ENCODE assay signal across 1 cellular context in the genomic region with DNA sequence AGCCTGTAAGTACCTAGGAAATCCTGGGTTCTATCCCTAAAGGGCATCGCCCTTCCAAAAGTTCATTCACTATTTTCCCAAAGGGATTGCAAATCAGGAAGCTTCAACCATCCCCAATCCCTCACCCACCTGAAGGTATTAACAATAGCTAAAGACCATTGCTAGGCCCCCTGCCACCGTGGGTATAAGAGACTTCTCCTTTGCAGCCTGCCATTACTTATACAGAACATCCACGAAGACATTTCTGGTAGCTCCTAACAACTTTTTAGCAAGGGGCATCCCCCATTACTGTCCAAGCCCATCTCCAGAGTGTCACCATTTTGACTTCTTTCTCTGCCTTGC.
TF ChIP-seq lines count a peak whose summit lies in the region.

No MANE protein-coding gene starts in this region.

TF ChIP-seq in K562, 482 proteins besides CTCF, POLR2A, EP300 and RAD21 (continued from another document):
- TF ChIP-seq, protein P1, sequence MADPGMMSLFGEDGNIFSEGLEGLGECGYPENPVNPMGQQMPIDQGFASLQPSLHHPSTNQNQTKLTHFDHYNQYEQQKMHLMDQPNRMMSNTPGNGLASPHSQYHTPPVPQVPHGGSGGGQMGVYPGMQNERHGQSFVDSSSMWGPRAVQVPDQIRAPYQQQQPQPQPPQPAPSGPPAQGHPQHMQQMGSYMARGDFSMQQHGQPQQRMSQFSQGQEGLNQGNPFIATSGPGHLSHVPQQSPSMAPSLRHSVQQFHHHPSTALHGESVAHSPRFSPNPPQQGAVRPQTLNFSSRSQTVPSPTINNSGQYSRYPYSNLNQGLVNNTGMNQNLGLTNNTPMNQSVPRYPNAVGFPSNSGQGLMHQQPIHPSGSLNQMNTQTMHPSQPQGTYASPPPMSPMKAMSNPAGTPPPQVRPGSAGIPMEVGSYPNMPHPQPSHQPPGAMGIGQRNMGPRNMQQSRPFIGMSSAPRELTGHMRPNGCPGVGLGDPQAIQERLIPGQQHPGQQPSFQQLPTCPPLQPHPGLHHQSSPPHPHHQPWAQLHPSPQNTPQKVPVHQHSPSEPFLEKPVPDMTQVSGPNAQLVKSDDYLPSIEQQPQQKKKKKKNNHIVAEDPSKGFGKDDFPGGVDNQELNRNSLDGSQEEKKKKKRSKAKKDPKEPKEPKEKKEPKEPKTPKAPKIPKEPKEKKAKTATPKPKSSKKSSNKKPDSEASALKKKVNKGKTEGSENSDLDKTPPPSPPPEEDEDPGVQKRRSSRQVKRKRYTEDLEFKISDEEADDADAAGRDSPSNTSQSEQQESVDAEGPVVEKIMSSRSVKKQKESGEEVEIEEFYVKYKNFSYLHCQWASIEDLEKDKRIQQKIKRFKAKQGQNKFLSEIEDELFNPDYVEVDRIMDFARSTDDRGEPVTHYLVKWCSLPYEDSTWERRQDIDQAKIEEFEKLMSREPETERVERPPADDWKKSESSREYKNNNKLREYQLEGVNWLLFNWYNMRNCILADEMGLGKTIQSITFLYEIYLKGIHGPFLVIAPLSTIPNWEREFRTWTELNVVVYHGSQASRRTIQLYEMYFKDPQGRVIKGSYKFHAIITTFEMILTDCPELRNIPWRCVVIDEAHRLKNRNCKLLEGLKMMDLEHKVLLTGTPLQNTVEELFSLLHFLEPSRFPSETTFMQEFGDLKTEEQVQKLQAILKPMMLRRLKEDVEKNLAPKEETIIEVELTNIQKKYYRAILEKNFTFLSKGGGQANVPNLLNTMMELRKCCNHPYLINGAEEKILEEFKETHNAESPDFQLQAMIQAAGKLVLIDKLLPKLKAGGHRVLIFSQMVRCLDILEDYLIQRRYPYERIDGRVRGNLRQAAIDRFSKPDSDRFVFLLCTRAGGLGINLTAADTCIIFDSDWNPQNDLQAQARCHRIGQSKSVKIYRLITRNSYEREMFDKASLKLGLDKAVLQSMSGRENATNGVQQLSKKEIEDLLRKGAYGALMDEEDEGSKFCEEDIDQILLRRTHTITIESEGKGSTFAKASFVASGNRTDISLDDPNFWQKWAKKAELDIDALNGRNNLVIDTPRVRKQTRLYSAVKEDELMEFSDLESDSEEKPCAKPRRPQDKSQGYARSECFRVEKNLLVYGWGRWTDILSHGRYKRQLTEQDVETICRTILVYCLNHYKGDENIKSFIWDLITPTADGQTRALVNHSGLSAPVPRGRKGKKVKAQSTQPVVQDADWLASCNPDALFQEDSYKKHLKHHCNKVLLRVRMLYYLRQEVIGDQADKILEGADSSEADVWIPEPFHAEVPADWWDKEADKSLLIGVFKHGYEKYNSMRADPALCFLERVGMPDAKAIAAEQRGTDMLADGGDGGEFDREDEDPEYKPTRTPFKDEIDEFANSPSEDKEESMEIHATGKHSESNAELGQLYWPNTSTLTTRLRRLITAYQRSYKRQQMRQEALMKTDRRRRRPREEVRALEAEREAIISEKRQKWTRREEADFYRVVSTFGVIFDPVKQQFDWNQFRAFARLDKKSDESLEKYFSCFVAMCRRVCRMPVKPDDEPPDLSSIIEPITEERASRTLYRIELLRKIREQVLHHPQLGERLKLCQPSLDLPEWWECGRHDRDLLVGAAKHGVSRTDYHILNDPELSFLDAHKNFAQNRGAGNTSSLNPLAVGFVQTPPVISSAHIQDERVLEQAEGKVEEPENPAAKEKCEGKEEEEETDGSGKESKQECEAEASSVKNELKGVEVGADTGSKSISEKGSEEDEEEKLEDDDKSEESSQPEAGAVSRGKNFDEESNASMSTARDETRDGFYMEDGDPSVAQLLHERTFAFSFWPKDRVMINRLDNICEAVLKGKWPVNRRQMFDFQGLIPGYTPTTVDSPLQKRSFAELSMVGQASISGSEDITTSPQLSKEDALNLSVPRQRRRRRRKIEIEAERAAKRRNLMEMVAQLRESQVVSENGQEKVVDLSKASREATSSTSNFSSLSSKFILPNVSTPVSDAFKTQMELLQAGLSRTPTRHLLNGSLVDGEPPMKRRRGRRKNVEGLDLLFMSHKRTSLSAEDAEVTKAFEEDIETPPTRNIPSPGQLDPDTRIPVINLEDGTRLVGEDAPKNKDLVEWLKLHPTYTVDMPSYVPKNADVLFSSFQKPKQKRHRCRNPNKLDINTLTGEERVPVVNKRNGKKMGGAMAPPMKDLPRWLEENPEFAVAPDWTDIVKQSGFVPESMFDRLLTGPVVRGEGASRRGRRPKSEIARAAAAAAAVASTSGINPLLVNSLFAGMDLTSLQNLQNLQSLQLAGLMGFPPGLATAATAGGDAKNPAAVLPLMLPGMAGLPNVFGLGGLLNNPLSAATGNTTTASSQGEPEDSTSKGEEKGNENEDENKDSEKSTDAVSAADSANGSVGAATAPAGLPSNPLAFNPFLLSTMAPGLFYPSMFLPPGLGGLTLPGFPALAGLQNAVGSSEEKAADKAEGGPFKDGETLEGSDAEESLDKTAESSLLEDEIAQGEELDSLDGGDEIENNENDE (IDR thresholded peaks at IDR 0.05; ENCODE audit: low read depth, low read length), result no peak
- TF ChIP-seq PHTF2 (CRISPR knock-in tag; IDR thresholded peaks at IDR 0.05) (no peak), GABPA (tag; conservative IDR thresholded peaks at IDR 0.05; ENCODE audit: low read depth) (peak; percentile 13), SAFB (IDR thresholded peaks at IDR 0.05; ENCODE audit: borderline replicate concordance, low read depth, low read length) (no peak), ZNF24 (IDR thresholded peaks at IDR 0.05) (no peak), SUPT5H (IDR thresholded peaks at IDR 0.05) (no peak), XRCC3 (IDR thresholded peaks at IDR 0.05) (no peak), ARID1B (IDR thresholded peaks at IDR 0.05) (no peak), IRF2 (CRISPR knock-in tag; IDR thresholded peaks at IDR 0.05) (no peak), MAFG (tag; conservative IDR thresholded peaks at IDR 0.05) (no peak), CHCHD3 (CRISPR knock-in tag; IDR thresholded peaks at IDR 0.05) (no peak), ZKSCAN3 (CRISPR knock-in tag; IDR thresholded peaks at IDR 0.05) (no peak), RHOXF2B (CRISPR knock-in tag; conservative IDR thresholded peaks at IDR 0.05) (0 out of 2 replicates have a peak, but pooled peaks have one; percentile 50), KLF10 (CRISPR knock-in tag; IDR thresholded peaks at IDR 0.05) (no peak), RAD51 (IDR thresholded peaks at IDR 0.05; ENCODE audit: borderline replicate concordance, low read depth) (no peak), PHF20 (IDR thresholded peaks at IDR 0.05; ENCODE audit: partially characterized antibody) (peak; percentile 14)
- TF ChIP-seq, protein P2, sequence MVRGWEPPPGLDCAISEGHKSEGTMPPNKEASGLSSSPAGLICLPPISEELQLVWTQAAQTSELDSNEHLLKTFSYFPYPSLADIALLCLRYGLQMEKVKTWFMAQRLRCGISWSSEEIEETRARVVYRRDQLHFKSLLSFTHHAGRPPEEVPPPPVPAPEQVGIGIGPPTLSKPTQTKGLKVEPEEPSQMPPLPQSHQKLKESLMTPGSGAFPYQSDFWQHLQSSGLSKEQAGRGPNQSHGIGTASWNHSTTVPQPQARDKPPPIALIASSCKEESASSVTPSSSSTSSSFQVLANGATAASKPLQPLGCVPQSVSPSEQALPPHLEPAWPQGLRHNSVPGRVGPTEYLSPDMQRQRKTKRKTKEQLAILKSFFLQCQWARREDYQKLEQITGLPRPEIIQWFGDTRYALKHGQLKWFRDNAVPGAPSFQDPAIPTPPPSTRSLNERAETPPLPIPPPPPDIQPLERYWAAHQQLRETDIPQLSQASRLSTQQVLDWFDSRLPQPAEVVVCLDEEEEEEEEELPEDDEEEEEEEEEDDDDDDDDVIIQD (CRISPR knock-in tag; IDR thresholded peaks at IDR 0.05), result no peak
- TF ChIP-seq, protein P3, sequence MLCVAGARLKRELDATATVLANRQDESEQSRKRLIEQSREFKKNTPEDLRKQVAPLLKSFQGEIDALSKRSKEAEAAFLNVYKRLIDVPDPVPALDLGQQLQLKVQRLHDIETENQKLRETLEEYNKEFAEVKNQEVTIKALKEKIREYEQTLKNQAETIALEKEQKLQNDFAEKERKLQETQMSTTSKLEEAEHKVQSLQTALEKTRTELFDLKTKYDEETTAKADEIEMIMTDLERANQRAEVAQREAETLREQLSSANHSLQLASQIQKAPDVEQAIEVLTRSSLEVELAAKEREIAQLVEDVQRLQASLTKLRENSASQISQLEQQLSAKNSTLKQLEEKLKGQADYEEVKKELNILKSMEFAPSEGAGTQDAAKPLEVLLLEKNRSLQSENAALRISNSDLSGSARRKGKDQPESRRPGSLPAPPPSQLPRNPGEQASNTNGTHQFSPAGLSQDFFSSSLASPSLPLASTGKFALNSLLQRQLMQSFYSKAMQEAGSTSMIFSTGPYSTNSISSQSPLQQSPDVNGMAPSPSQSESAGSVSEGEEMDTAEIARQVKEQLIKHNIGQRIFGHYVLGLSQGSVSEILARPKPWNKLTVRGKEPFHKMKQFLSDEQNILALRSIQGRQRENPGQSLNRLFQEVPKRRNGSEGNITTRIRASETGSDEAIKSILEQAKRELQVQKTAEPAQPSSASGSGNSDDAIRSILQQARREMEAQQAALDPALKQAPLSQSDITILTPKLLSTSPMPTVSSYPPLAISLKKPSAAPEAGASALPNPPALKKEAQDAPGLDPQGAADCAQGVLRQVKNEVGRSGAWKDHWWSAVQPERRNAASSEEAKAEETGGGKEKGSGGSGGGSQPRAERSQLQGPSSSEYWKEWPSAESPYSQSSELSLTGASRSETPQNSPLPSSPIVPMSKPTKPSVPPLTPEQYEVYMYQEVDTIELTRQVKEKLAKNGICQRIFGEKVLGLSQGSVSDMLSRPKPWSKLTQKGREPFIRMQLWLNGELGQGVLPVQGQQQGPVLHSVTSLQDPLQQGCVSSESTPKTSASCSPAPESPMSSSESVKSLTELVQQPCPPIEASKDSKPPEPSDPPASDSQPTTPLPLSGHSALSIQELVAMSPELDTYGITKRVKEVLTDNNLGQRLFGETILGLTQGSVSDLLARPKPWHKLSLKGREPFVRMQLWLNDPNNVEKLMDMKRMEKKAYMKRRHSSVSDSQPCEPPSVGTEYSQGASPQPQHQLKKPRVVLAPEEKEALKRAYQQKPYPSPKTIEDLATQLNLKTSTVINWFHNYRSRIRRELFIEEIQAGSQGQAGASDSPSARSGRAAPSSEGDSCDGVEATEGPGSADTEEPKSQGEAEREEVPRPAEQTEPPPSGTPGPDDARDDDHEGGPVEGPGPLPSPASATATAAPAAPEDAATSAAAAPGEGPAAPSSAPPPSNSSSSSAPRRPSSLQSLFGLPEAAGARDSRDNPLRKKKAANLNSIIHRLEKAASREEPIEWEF (CRISPR knock-in tag; IDR thresholded peaks at IDR 0.05), result no peak
- TF ChIP-seq, protein P4, sequence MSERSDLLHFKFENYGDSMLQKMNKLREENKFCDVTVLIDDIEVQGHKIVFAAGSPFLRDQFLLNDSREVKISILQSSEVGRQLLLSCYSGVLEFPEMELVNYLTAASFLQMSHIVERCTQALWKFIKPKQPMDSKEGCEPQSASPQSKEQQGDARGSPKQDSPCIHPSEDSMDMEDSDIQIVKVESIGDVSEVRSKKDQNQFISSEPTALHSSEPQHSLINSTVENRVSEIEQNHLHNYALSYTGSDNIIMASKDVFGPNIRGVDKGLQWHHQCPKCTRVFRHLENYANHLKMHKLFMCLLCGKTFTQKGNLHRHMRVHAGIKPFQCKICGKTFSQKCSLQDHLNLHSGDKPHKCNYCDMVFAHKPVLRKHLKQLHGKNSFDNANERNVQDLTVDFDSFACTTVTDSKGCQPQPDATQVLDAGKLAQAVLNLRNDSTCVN (CRISPR knock-in tag; IDR thresholded peaks at IDR 0.05), result no peak
- TF ChIP-seq, protein P5, sequence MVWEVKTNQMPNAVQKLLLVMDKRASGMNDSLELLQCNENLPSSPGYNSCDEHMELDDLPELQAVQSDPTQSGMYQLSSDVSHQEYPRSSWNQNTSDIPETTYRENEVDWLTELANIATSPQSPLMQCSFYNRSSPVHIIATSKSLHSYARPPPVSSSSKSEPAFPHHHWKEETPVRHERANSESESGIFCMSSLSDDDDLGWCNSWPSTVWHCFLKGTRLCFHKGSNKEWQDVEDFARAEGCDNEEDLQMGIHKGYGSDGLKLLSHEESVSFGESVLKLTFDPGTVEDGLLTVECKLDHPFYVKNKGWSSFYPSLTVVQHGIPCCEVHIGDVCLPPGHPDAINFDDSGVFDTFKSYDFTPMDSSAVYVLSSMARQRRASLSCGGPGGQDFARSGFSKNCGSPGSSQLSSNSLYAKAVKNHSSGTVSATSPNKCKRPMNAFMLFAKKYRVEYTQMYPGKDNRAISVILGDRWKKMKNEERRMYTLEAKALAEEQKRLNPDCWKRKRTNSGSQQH (CRISPR knock-in tag; IDR thresholded peaks at IDR 0.05), result no peak
- TF ChIP-seq, protein P6, sequence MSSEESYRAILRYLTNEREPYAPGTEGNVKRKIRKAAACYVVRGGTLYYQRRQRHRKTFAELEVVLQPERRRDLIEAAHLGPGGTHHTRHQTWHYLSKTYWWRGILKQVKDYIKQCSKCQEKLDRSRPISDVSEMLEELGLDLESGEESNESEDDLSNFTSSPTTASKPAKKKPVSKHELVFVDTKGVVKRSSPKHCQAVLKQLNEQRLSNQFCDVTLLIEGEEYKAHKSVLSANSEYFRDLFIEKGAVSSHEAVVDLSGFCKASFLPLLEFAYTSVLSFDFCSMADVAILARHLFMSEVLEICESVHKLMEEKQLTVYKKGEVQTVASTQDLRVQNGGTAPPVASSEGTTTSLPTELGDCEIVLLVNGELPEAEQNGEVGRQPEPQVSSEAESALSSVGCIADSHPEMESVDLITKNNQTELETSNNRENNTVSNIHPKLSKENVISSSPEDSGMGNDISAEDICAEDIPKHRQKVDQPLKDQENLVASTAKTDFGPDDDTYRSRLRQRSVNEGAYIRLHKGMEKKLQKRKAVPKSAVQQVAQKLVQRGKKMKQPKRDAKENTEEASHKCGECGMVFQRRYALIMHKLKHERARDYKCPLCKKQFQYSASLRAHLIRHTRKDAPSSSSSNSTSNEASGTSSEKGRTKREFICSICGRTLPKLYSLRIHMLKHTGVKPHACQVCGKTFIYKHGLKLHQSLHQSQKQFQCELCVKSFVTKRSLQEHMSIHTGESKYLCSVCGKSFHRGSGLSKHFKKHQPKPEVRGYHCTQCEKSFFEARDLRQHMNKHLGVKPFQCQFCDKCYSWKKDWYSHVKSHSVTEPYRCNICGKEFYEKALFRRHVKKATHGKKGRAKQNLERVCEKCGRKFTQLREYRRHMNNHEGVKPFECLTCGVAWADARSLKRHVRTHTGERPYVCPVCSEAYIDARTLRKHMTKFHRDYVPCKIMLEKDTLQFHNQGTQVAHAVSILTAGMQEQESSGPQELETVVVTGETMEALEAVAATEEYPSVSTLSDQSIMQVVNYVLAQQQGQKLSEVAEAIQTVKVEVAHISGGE (CRISPR knock-in tag; IDR thresholded peaks at IDR 0.05), result peak in 1 of 3 experiments; percentile 87; a peak in 2 of 6 replicates
